Comparison of ENCODE assay signal across 8 cellular contexts in genomic region chr3:4125576-4125975, GRCh38.
"Had no signal": no experiment of that assay in that cellular context is flagged by ENCODE, and none has a peak within 500 bp of the region (broad histone marks: within the 10 kb centered on the region; RNA-seq: fewer than 3 reads in every experiment).

No MANE protein-coding gene starts in this region.

- H3K4me3 ChIP-seq: GM12878 had no signal

- FAIRE-seq: G401.6, GM12878, GM12891, GM12892, GM18507, GM19239 had no signal

- ATAC-seq: GM12878 had no signal

- DNase-seq: GDM1, GF-D8 had no signal
